Comparison of ENCODE assay signal across 1 cellular context in the genomic region with DNA sequence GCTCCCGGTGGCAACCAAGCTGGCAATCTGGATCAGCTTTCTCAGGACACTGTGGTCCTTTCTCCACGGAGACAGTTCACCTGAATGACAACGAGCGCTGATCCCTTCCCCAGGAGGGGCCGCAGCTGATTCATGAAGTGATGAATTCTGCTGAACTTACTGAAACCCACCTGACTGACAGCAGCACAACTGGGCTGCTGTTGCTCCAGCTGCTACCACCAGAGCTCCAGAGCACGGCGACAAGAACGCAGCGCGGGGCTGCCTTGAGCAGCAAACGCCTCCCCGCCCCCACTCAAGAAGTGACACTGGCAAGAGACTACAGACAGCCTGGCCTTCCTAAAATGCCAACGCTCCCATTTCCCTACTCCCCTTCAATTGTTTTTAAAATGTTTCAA.
TF ChIP-seq lines count a peak whose summit lies in the region.

No MANE protein-coding gene starts in this region.

TF ChIP-seq in GM23338, 12 proteins besides CTCF, POLR2A, EP300 and RAD21 (continued from another document):
- TF ChIP-seq, protein P1, sequence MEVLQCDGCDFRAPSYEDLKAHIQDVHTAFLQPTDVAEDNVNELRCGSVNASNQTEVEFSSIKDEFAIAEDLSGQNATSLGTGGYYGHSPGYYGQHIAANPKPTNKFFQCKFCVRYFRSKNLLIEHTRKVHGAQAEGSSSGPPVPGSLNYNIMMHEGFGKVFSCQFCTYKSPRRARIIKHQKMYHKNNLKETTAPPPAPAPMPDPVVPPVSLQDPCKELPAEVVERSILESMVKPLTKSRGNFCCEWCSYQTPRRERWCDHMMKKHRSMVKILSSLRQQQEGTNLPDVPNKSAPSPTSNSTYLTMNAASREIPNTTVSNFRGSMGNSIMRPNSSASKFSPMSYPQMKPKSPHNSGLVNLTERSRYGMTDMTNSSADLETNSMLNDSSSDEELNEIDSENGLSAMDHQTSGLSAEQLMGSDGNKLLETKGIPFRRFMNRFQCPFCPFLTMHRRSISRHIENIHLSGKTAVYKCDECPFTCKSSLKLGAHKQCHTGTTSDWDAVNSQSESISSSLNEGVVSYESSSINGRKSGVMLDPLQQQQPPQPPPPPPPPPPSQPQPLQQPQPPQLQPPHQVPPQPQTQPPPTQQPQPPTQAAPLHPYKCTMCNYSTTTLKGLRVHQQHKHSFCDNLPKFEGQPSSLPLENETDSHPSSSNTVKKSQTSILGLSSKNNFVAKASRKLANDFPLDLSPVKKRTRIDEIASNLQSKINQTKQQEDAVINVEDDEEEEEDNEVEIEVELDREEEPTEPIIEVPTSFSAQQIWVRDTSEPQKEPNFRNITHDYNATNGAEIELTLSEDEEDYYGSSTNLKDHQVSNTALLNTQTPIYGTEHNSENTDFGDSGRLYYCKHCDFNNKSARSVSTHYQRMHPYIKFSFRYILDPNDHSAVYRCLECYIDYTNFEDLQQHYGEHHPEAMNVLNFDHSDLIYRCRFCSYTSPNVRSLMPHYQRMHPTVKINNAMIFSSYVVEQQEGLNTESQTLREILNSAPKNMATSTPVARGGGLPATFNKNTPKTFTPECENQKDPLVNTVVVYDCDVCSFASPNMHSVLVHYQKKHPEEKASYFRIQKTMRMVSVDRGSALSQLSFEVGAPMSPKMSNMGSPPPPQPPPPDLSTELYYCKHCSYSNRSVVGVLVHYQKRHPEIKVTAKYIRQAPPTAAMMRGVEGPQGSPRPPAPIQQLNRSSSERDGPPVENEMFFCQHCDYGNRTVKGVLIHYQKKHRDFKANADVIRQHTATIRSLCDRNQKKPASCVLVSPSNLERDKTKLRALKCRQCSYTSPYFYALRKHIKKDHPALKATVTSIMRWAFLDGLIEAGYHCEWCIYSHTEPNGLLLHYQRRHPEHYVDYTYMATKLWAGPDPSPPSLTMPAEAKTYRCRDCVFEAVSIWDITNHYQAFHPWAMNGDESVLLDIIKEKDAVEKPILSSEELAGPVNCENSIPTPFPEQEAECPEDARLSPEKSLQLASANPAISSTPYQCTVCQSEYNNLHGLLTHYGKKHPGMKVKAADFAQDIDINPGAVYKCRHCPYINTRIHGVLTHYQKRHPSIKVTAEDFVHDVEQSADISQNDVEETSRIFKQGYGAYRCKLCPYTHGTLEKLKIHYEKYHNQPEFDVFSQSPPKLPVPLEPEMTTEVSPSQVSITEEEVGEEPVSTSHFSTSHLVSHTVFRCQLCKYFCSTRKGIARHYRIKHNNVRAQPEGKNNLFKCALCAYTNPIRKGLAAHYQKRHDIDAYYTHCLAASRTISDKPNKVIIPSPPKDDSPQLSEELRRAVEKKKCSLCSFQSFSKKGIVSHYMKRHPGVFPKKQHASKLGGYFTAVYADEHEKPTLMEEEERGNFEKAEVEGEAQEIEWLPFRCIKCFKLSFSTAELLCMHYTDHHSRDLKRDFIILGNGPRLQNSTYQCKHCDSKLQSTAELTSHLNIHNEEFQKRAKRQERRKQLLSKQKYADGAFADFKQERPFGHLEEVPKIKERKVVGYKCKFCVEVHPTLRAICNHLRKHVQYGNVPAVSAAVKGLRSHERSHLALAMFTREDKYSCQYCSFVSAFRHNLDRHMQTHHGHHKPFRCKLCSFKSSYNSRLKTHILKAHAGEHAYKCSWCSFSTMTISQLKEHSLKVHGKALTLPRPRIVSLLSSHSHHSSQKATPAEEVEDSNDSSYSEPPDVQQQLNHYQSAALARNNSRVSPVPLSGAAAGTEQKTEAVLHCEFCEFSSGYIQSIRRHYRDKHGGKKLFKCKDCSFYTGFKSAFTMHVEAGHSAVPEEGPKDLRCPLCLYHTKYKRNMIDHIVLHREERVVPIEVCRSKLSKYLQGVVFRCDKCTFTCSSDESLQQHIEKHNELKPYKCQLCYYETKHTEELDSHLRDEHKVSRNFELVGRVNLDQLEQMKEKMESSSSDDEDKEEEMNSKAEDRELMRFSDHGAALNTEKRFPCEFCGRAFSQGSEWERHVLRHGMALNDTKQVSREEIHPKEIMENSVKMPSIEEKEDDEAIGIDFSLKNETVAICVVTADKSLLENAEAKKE (CRISPR knock-in tag; IDR thresholded peaks at IDR 0.05), result no peak
- TF ChIP-seq ZNF114 (CRISPR knock-in tag; IDR thresholded peaks at IDR 0.05) (no peak), STAT1 (IDR thresholded peaks at IDR 0.05; ENCODE audit: unreplicated experiment) (no peak), NANOG (IDR thresholded peaks at IDR 0.05; ENCODE audit: borderline replicate concordance) (no peak), POLR2AphosphoS5 (IDR thresholded peaks at IDR 0.05; ENCODE audit: low read depth) (no peak), REST (IDR thresholded peaks at IDR 0.05; ENCODE audit: unreplicated experiment) (no peak), EZH2phosphoT487 (IDR thresholded peaks at IDR 0.05; ENCODE audit: unreplicated experiment) (no peak), ZNF331 (CRISPR knock-in tag; IDR thresholded peaks at IDR 0.05; ENCODE audit: low read depth) (no peak)
